In genomic region chr5:35223777-35224395, GRCh38 we compare ENCODE assay signal across 19 cellular contexts. TPM values are rescaled to one million over a fixed set of nuclear protein-coding genes. Genes with fewer than 3 reads are reported as not detected.
A peak's percentile ranks its signal among the peaks of the same experiment; 100 is the strongest.
DNase-seq lines count a peak whose midpoint lies in the region; ATAC-seq and TF ChIP-seq lines count a peak whose summit lies in the region.
"Had no signal": no experiment of that assay in that cellular context is flagged by ENCODE, and none has a peak within 500 bp of the region (broad histone marks: within the 10 kb centered on the region; RNA-seq: fewer than 3 reads in every experiment).

No MANE protein-coding gene starts in this region.

- no peak overlapping the region for H2BK15ac ChIP-seq in mesendoderm (replicated peaks; ENCODE audit: low read depth)

- no peak overlapping the region for H3K4me3 ChIP-seq in hepatocyte
- no peak overlapping the region for H3K4me3 ChIP-seq in mesendoderm (ENCODE audit: low read length)
- H3K4me3 ChIP-seq: GM23248 had no signal

- H3K27me3 ChIP-seq in hepatocyte (no peaks in the 10 kb centered on the region), mesendoderm (ENCODE audit: insufficient read depth, low read length, poor library complexity) (no peaks in the 10 kb centered on the region)
- H3K27me3 ChIP-seq: BE2C had no signal

- no peak overlapping the region for H3K23ac ChIP-seq in mesendoderm (ENCODE audit: low read length)

- TF ChIP-seq CTCF in hepatocyte (IDR thresholded peaks at IDR 0.05; ENCODE audit: poor library complexity) (no peak), type B pancreatic cell (conservative IDR thresholded peaks at IDR 0.05) (no peak), nephron progenitor cell (IDR thresholded peaks at IDR 0.05) (no peak)

- H4K8ac ChIP-seq in mesendoderm (ENCODE audit: low read depth, low read length) = no peak overlapping the region

- no peak overlapping the region for H3K4ac ChIP-seq in mesendoderm (ENCODE audit: low read depth, low read length)

- H2AFZ ChIP-seq in hepatocyte = peak overlapping the region; percentile 14
- H2AFZ ChIP-seq: GM23248 had no signal

- WGBS in hepatocyte (ENCODE audit: low lambda C conversion rate, missing lambda C conversion rate) = 46% methylated on average over 7 of the region's 7 CpGs
- WGBS in mesendoderm (ENCODE audit: extremely low coverage, insufficient coverage, low lambda C conversion rate) = no CpG with 5 or more reads among the region's 7 CpGs

- H3K9me3 ChIP-seq in hepatocyte (ENCODE audit: low read depth) = no peaks in the 10 kb centered on the region
- H3K9me3 ChIP-seq: BE2C had no signal

- no peak overlapping the region for H4K5ac ChIP-seq in mesendoderm (ENCODE audit: low read length)

- H3K79me1 ChIP-seq in mesendoderm (ENCODE audit: low read length) = no peaks in the 10 kb centered on the region

- no peak overlapping the region for H3K56ac ChIP-seq in mesendoderm (ENCODE audit: low read length)

- peak overlapping the region; percentile 61 for H3K4me2 ChIP-seq in hepatocyte
- no peak overlapping the region for H3K4me2 ChIP-seq in mesendoderm (ENCODE audit: low read length)

- H2AK5ac ChIP-seq in mesendoderm (ENCODE audit: low read length) = no peak overlapping the region

- peak overlapping the region; percentile 64 for H3K27ac ChIP-seq in hepatocyte
- no peak overlapping the region for H3K27ac ChIP-seq in mesendoderm (ENCODE audit: low read depth, low read length)
- H3K27ac ChIP-seq: GM23248 had no signal

- no peak overlapping the region for H2BK120ac ChIP-seq in mesendoderm (ENCODE audit: low read depth, low read length)

- H3K27me3 Mint-ChIP-seq in type B pancreatic cell = peaks cover 3% of the 10 kb centered on the region
- no peaks in the 10 kb centered on the region for H3K27me3 Mint-ChIP-seq in nephron progenitor cell (ENCODE audit: low read depth, poor library complexity)

- H3K9me2 ChIP-seq in hepatocyte (replicated peaks; ENCODE audit: insufficient read depth) = no peaks in the 10 kb centered on the region

- no peak overlapping the region for H2BK5ac ChIP-seq in mesendoderm (ENCODE audit: low read length)

- no peak overlapping the region for H3K9ac ChIP-seq in mesendoderm (ENCODE audit: low read length)
- H3K9ac ChIP-seq: GM23248 had no signal

- H3K4me1 ChIP-seq in hepatocyte (ENCODE audit: insufficient read depth) = peaks cover 16% of the 10 kb centered on the region
- H3K4me1 ChIP-seq in mesendoderm (ENCODE audit: control insufficient read depth, low read depth, low read length) = peaks cover 10% of the 10 kb centered on the region
- H3K4me1 ChIP-seq: BE2C had no signal

- H3K4me1 Mint-ChIP-seq in type B pancreatic cell (ENCODE audit: unreplicated experiment) (peaks cover 18% of the 10 kb centered on the region), nephron progenitor cell (peaks cover 33% of the 10 kb centered on the region)
- H3K4me1 Mint-ChIP-seq: CD4-positive, alpha-beta memory T cell had no signal

- H3K36me3 ChIP-seq in hepatocyte (replicated peaks; ENCODE audit: insufficient read depth, low read depth) (no peaks in the 10 kb centered on the region), mesendoderm (ENCODE audit: control insufficient read depth, insufficient read depth, low read length) (no peaks in the 10 kb centered on the region)
- H3K36me3 ChIP-seq: BE2C had no signal

- H3K9me3 Mint-ChIP-seq in type B pancreatic cell (no peaks in the 10 kb centered on the region), nephron progenitor cell (no peaks in the 10 kb centered on the region)
- H3K9me3 Mint-ChIP-seq: CD4-positive, alpha-beta memory T cell had no signal

- H3K18ac ChIP-seq in mesendoderm (ENCODE audit: low read length) = no peak overlapping the region

- H3K27ac Mint-ChIP-seq in type B pancreatic cell (peak overlapping the region; percentile 5), nephron progenitor cell (no peak overlapping the region)
- H3K27ac Mint-ChIP-seq: CD4-positive, alpha-beta memory T cell had no signal

- H3K79me2 ChIP-seq in hepatocyte (peaks cover 93% of the 10 kb centered on the region), mesendoderm (ENCODE audit: control insufficient read depth, insufficient read depth, low read length) (no peaks in the 10 kb centered on the region)

- peaks cover 2% of the 10 kb centered on the region for H4K20me1 ChIP-seq in hepatocyte (ENCODE audit: insufficient read depth, poor library complexity, severe bottlenecking)

- H3K36me3 Mint-ChIP-seq in type B pancreatic cell (no peaks in the 10 kb centered on the region), nephron progenitor cell (ENCODE audit: low read depth) (no peaks in the 10 kb centered on the region)
- H3K36me3 Mint-ChIP-seq: CD4-positive, alpha-beta memory T cell had no signal

- no peak overlapping the region for H3K4me3 Mint-ChIP-seq in type B pancreatic cell
- no peak overlapping the region for H3K4me3 Mint-ChIP-seq in nephron progenitor cell
- H3K4me3 Mint-ChIP-seq: CD4-positive, alpha-beta memory T cell had no signal

- ATAC-seq in GM18907 (IDR thresholded peaks at IDR 0.05; ENCODE audit: unreplicated experiment) = no peak
- ATAC-seq: HCT116 had no signal

- DNase-seq in NCI-H748 (lab: John Stamatoyannopoulos, UW; ENCODE audit: unreplicated experiment) = peak; percentile 46
- no peak for DNase-seq in NCI-H748 treated with DMSO at 0.1 percent for 48 hours (lab: John Stamatoyannopoulos, UW)
- DNase-seq in hepatocyte (ENCODE audit: low spot score) = peak; percentile 46
- peak; percentile 56 for DNase-seq in mesendoderm
- no peak for DNase-seq in type B pancreatic cell (ENCODE audit: extremely low spot score, unreplicated experiment)
- DNase-seq in nephron progenitor cell = no peak
- no peak for DNase-seq in NCI-H526 treated with DMSO at 0.1 percent for 48 hours (lab: John Stamatoyannopoulos, UW)
- DNase-seq: 8988T; BE2C; CD4-positive, alpha-beta memory T cell; DMS79 treated with DMSO at 0.1 percent for 48 hours; GM23248; NCI-H1048; NCI-H1436 treated with DMSO at 0.1 percent for 48 hours; NCI-H2081 treated with DMSO at 0.1 percent for 48 hours; NCI-H510A; SHP77 treated with DMSO at 0.1 percent for 48 hours had no signal

RNA-seq across cellular contexts. Expression of gene PRLR, which starts 6.4 kb away (rescaled TPM):
- total RNA-seq in hepatocyte (95.8 and 99.8 TPM in 2 replicates), type B pancreatic cell (ENCODE audit: low replicate concordance) (6.7 and 10.0 TPM in 2 replicates)
- 21.8 and 24.7 TPM in 2 replicates for polyA plus RNA-seq in hepatocyte
- 2.4 TPM for polyA plus RNA-seq in mesendoderm (2013, experiment 1 of 2)
- polyA plus RNA-seq in mesendoderm (2013, experiment 2 of 2) = 2.5 TPM
- total RNA-seq: CD4-positive, alpha-beta memory T cell had no signal
- polyA plus RNA-seq: CD4-positive, alpha-beta memory T cell had no signal

Comparison
In these comparisons a context has a peak if more than half of its experiments do, and no peak if none do; other contexts are left out.
1. DNase-seq: peak in NCI-H748 (single experiment), hepatocyte (single experiment) and mesendoderm (single experiment); none in NCI-H748 treated with DMSO at 0.1 percent for 48 hours (single experiment), type B pancreatic cell (single experiment), nephron progenitor cell (single experiment) and NCI-H526 treated with DMSO at 0.1 percent for 48 hours (single experiment).